In the genomic region with DNA sequence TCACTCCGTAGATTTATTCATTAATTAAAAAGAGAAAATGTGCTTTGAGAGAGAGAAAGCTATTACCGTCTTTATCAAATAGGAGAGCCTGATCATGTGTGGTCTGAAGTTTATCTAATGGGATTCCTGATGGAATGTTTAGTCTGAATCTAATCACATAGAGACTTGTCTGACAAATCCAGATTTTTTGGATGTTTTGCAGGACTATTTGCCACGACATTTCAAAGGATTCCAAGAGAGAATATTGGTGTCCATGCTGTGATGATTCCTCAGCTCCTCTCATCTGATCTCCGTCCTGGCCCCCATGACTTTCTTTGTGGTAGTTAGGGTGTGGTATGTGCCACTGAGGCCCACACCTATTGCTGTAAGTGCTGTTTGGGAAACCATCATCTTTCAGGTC, we compare ENCODE assay signal across 24 cellular contexts. TPM values are rescaled to one million over a fixed set of nuclear protein-coding genes. Genes with fewer than 3 reads are reported as not detected.
"Had no signal": no experiment of that assay in that cellular context is flagged by ENCODE, and none has a peak within 500 bp of the region (broad histone marks: within the 10 kb centered on the region; RNA-seq: fewer than 3 reads in every experiment).

No MANE protein-coding gene starts in this region.

- H3K36me3 ChIP-seq: breast epithelium, MG63 had no signal

- ATAC-seq: activated CD4-positive, CD25-positive, alpha-beta regulatory T cell treated with anti-CD3 and anti-CD28 coated beads, Interleukin-2, amount 50 U/mL, for 24 hours; activated CD8-positive, alpha-beta T cell treated with anti-CD3 and anti-CD28 coated beads for 36 hours; K562; Panc1 had no signal

- H3K4me1 ChIP-seq: breast epithelium had no signal

- H3K4me3 ChIP-seq: breast epithelium, K562, MG63 had no signal

- H3K27ac ChIP-seq: breast epithelium, RWPE1 had no signal

- DNase-seq: activated CD4-positive, alpha-beta T cell treated with anti-CD3 and anti-CD28 coated beads for 4 hours; activated CD8-positive, alpha-beta memory T cell treated with anti-CD3 and anti-CD28 coated beads, Interleukin-2, amount 50 U/mL, for 4 hours; activated CD8-positive, alpha-beta T cell treated with anti-CD3 and anti-CD28 coated beads for 36 hours; activated gamma-delta T cell treated with Interleukin-2 at 50 U/mL for 16 hours; activated naive CD4-positive, alpha-beta T cell treated with anti-CD3 and anti-CD28 coated beads, Interleukin-2, amount 10 ng/mL, durations not matched to agents 7 days and 5 days; activated naive CD8-positive, alpha-beta T cell treated with anti-CD3 and anti-CD28 coated beads for 36 hours; activated T-cell treated with anti-CD3 and anti-CD28 coated beads, Interleukin-2, amount 50 U/mL, for 72 hours; anterior cingulate cortex; caudate nucleus; MG63; NCI-H1092 treated with DMSO at 0.1 percent for 48 hours; NCI-H1417 treated with DMSO at 0.1 percent for 48 hours; NCI-H1694; NCI-H2029; NCI-H510A treated with DMSO at 0.1 percent for 48 hours; NCI-H69; SHP77 had no signal

- H3K27me3 ChIP-seq: breast epithelium, MG63 had no signal

- H3K9me3 ChIP-seq: breast epithelium, MG63 had no signal

- FAIRE-seq: K562 had no signal

RNA-seq across cellular contexts. Expression of gene CDKN2B, which starts 20.1 kb away (rescaled TPM):
- total RNA-seq: activated CD8-positive, alpha-beta T cell treated with anti-CD3 and anti-CD28 coated beads for 36 hours; activated naive CD8-positive, alpha-beta T cell treated with anti-CD3 and anti-CD28 coated beads for 36 hours; K562; SK-MEL-5 had no signal
- polyA plus RNA-seq: K562 had no signal

RNA-seq across cellular contexts. Expression of gene CDKN2B-AS1, which starts 34.6 kb away (rescaled TPM):
- total RNA-seq: cerebellum, K562, SK-MEL-5 had no signal
- polyA plus RNA-seq: K562 had no signal

RNA-seq across cellular contexts. Expression of gene CDKN2A, which starts 35.0 kb away (rescaled TPM):
- total RNA-seq: cerebellum, K562, SK-MEL-5 had no signal
- polyA plus RNA-seq: K562 had no signal
